1 cellular context compared by ENCODE assay signal in the genomic region with DNA sequence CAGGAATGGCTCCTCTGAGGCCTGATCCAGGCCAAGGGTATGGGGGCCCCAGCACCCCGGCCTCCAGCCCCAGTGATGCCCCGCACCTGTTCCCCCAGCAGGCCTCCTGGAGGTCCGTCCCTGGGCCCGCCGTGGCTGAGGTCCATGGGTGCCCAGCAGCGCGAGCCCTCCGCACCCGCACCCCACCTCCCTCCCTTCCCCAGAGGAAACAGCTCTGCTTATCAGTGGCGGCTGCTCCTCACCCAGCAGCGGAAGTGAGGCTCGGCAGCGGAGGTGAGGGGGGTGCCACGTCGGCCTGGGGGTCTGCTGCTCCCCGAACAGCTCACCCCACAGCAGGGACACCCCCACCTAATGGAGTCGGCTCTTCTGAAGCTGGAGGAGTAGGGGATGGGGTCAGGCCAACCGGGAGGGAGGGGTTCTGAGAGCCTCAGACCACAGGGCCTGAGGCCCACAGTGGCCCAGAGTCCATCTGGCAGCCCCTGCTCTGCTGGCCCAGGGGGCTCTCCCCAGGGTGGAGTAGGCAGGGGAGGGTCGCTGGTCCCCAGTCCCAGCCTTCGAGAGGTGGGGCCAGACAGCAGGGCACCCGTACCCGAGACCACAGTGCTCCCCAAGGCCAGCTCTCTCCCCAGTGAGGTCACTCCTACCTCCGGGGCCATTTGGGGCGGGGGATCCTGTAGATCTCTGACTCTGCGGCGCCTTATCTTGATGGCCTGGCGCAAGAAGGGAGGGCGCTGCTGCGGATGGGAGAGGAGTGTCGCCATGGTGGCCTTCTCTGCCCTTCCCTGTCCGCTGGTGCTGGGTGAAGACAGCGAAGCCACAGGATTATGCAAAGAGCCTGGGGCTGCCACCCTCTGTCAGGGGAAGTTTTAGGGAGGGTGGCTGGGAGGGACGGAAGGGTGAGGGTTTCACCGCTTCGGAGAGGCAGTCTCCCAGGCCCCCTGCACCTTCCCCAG.
TF ChIP-seq lines count a peak whose summit lies in the region.

UNC13D (minus strand) TSS at position 828 of the 953 bp plus-strand sequence; CDS start at position 761, 67 bp downstream.

TF ChIP-seq in K562, 482 proteins besides CTCF, POLR2A, EP300 and RAD21 (continued from another document and continues in another):
- TF ChIP-seq, protein P1, sequence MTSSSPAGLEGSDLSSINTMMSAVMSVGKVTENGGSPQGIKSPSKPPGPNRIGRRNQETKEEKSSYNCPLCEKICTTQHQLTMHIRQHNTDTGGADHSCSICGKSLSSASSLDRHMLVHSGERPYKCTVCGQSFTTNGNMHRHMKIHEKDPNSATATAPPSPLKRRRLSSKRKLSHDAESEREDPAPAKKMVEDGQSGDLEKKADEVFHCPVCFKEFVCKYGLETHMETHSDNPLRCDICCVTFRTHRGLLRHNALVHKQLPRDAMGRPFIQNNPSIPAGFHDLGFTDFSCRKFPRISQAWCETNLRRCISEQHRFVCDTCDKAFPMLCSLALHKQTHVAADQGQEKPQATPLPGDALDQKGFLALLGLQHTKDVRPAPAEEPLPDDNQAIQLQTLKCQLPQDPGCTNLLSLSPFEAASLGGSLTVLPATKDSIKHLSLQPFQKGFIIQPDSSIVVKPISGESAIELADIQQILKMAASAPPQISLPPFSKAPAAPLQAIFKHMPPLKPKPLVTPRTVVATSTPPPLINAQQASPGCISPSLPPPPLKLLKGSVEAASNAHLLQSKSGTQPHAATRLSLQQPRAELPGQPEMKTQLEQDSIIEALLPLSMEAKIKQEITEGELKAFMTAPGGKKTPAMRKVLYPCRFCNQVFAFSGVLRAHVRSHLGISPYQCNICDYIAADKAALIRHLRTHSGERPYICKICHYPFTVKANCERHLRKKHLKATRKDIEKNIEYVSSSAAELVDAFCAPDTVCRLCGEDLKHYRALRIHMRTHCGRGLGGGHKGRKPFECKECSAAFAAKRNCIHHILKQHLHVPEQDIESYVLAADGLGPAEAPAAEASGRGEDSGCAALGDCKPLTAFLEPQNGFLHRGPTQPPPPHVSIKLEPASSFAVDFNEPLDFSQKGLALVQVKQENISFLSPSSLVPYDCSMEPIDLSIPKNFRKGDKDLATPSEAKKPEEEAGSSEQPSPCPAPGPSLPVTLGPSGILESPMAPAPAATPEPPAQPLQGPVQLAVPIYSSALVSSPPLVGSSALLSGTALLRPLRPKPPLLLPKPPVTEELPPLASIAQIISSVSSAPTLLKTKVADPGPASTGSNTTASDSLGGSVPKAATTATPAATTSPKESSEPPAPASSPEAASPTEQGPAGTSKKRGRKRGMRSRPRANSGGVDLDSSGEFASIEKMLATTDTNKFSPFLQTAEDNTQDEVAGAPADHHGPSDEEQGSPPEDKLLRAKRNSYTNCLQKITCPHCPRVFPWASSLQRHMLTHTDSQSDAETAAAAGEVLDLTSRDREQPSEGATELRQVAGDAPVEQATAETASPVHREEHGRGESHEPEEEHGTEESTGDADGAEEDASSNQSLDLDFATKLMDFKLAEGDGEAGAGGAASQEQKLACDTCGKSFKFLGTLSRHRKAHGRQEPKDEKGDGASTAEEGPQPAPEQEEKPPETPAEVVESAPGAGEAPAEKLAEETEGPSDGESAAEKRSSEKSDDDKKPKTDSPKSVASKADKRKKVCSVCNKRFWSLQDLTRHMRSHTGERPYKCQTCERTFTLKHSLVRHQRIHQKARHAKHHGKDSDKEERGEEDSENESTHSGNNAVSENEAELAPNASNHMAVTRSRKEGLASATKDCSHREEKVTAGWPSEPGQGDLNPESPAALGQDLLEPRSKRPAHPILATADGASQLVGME (CRISPR knock-in tag; IDR thresholded peaks at IDR 0.05), result peak; percentile 43
- TF ChIP-seq ZNF24 (IDR thresholded peaks at IDR 0.05) (no peak), SNAPC5 (CRISPR knock-in tag; IDR thresholded peaks at IDR 0.05) (no peak), ZNF311 (CRISPR knock-in tag; IDR thresholded peaks at IDR 0.05) (0 out of 2 replicates have a peak, but pooled peaks have one; percentile 41), RUNX1 (IDR thresholded peaks at IDR 0.05; ENCODE audit: low read depth) (no peak), ZNF584 (CRISPR knock-in tag; IDR thresholded peaks at IDR 0.05; ENCODE audit: low read depth) (0 out of 2 replicates have a peak, but pooled peaks have one; percentile 21), GATAD2A (IDR thresholded peaks at IDR 0.05) (peak; percentile 88), EZH2 (IDR thresholded peaks at IDR 0.05; ENCODE audit: borderline replicate concordance, low read depth, low read length) (no peak), HSF4 (CRISPR knock-in tag; IDR thresholded peaks at IDR 0.05; ENCODE audit: borderline replicate concordance) (0 out of 2 replicates have a peak, but pooled peaks have one; percentile 10), SMARCE1 (IDR thresholded peaks at IDR 0.05) (peak; percentile 68; the same call in 1 of the 2 replicates), ZNF589 (CRISPR knock-in tag; IDR thresholded peaks at IDR 0.05; ENCODE audit: low read depth) (peak; percentile 72; the same call in 1 of the 2 replicates), PHF20 (IDR thresholded peaks at IDR 0.05; ENCODE audit: partially characterized antibody) (no peak), MED1 (CRISPR knock-in tag; IDR thresholded peaks at IDR 0.05; ENCODE audit: borderline replicate concordance) (no peak), ZNF511 (CRISPR knock-in tag; IDR thresholded peaks at IDR 0.05) (peak; percentile 62; the same call in 1 of the 2 replicates), SRSF9 (IDR thresholded peaks at IDR 0.05; ENCODE audit: borderline replicate concordance, low read depth, low read length) (no peak), MCM3 (IDR thresholded peaks at IDR 0.05) (no peak), SIRT6 (IDR thresholded peaks at IDR 0.05; ENCODE audit: low read depth, low read length) (no peak), TARDBP (IDR thresholded peaks at IDR 0.05) (no peak), BRD4 (IDR thresholded peaks at IDR 0.05) (peak; percentile 92), ZBTB2 (IDR thresholded peaks at IDR 0.05) (0 out of 2 replicates have a peak, but pooled peaks have one; percentile 41), HIVEP1 (CRISPR knock-in tag; IDR thresholded peaks at IDR 0.05) (peak; percentile 18; the same call in 1 of the 2 replicates), HMG20B (CRISPR knock-in tag; IDR thresholded peaks at IDR 0.05) (no peak), CEBPB (tag; IDR thresholded peaks at IDR 0.05) (peak; percentile 83), ZNF280A (IDR thresholded peaks at IDR 0.05; ENCODE audit: low read depth, partially characterized antibody) (no peak), RBM22 (IDR thresholded peaks at IDR 0.05; ENCODE audit: low read depth, low read length, poor library complexity, severe bottlenecking) (peak; percentile 19), ERF (CRISPR knock-in tag; IDR thresholded peaks at IDR 0.05) (peak; percentile 45; the same call in 1 of the 2 replicates)
- TF ChIP-seq, protein P2, sequence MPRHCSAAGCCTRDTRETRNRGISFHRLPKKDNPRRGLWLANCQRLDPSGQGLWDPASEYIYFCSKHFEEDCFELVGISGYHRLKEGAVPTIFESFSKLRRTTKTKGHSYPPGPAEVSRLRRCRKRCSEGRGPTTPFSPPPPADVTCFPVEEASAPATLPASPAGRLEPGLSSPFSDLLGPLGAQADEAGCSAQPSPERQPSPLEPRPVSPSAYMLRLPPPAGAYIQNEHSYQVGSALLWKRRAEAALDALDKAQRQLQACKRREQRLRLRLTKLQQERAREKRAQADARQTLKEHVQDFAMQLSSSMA (CRISPR knock-in tag; IDR thresholded peaks at IDR 0.05), result no peak
- TF ChIP-seq, protein P3, sequence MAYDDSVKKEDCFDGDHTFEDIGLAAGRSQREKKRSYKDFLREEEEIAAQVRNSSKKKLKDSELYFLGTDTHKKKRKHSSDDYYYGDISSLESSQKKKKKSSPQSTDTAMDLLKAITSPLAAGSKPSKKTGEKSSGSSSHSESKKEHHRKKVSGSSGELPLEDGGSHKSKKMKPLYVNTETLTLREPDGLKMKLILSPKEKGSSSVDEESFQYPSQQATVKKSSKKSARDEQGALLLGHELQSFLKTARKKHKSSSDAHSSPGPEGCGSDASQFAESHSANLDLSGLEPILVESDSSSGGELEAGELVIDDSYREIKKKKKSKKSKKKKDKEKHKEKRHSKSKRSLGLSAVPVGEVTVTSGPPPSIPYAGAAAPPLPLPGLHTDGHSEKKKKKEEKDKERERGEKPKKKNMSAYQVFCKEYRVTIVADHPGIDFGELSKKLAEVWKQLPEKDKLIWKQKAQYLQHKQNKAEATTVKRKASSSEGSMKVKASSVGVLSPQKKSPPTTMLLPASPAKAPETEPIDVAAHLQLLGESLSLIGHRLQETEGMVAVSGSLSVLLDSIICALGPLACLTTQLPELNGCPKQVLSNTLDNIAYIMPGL (CRISPR knock-in tag; IDR thresholded peaks at IDR 0.05), result no peak
- TF ChIP-seq, protein P4, sequence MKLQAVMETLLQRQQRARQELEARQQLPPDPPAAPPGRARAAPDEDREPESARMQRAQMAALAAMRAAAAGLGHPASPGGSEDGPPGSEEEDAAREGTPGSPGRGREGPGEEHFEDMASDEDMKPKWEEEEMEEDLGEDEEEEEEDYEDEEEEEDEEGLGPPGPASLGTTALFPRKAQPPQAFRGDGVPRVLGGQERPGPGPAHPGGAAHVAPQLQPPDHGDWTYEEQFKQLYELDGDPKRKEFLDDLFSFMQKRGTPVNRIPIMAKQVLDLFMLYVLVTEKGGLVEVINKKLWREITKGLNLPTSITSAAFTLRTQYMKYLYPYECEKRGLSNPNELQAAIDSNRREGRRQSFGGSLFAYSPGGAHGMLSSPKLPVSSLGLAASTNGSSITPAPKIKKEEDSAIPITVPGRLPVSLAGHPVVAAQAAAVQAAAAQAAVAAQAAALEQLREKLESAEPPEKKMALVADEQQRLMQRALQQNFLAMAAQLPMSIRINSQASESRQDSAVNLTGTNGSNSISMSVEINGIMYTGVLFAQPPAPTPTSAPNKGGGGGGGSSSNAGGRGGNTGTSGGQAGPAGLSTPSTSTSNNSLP (IDR thresholded peaks at IDR 0.05; ENCODE audit: borderline replicate concordance, low read depth, low read length), result no peak
- TF ChIP-seq, protein P5, sequence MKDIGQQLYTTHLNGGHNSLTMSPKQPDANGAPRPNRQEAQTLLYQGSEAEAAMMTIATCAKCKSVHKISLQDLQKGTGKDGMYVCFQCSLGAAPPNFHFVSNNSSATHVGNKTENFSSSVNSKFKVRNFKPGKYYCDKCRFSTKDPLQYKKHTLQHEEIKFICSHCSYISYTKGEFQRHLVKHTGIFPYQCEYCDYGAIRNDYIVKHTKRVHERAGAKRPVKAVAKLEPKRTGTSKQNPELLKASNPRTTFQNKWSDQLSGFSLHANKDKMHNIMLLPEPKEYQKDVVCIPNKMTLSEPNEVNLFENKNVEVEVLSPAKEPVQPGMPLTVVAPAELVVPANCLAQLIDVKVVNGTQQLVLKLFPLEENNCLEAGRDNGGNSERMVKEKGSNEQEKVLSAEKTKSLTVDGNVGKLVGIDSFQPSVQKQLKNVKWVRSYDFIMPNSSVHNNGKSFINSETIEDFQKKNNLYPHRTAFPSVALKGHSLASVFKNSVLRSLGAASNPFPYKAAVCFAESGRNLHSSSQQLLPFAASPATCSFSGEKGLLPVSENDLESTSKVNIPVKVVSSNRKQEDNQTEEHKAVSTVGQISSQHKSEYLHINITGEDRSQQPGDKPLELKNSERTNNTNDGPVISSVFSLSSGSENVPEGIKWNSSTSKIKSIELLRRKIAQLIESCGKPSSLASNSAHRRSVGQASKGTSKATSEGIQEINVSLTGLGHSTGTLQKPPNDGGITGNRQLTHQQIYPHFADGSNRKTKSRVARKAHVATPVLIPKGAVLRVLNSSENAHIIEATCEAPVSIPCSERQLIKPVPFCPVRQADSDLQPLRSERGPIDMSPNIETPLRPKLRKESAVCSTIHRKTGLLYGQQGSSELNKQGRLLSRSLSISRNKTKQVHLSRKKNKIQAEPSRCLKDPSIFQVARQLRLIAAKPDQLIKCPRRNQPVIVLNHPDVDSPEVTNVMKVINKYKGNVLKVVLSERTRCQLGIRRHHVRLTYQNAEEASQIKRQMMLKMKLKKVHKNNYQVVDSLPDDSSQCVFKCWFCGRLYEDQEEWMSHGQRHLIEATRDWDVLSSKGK (CRISPR knock-in tag; IDR thresholded peaks at IDR 0.05), result no peak
- TF ChIP-seq, protein P6, sequence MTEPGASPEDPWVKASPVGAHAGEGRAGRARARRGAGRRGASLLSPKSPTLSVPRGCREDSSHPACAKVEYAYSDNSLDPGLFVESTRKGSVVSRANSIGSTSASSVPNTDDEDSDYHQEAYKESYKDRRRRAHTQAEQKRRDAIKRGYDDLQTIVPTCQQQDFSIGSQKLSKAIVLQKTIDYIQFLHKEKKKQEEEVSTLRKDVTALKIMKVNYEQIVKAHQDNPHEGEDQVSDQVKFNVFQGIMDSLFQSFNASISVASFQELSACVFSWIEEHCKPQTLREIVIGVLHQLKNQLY (CRISPR knock-in tag; conservative IDR thresholded peaks at IDR 0.05), result no peak
